ENCODE assay signal across 17 cellular contexts in the genomic region with DNA sequence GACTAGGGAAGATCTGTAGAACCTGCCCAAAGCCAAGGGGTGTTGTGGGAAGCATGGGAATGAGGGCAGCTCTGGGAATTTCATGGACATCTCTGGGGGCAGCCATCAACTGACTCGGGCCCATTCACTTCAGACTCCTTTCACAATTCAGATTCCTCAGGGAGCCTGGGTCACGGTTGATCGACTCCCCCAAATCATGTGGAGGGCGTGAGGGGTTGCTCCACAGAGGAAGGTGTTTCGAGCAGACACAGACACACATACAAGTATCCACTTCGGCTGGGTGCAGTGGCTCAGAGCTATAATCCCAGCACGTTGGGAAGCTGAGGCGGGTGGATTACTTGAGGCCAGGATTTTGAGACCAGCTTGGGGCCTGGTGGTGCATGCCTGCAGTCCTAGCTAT. TPM values are rescaled to one million over a fixed set of nuclear protein-coding genes. Genes with fewer than 3 reads are reported as not detected.
A peak's percentile ranks its signal among the peaks of the same experiment; 100 is the strongest.
DNase-seq lines count a peak whose midpoint lies in the region; ATAC-seq and TF ChIP-seq lines count a peak whose summit lies in the region.
"Had no signal": no experiment of that assay in that cellular context is flagged by ENCODE, and none has a peak within 500 bp of the region (broad histone marks: within the 10 kb centered on the region; RNA-seq: fewer than 3 reads in every experiment).

No MANE protein-coding gene starts in this region.

- CTCF ChIA-PET in activated naive CD4-positive, alpha-beta T cell treated with anti-CD3 and anti-CD28 coated beads, Interleukin-2, amount 10 ng/mL, durations not matched to agents 7 days and 5 days (lab: Charles Lee) = interaction anchor here (0.8 to 1.9 kb wide), 4 partner anchors 16 to 39 kb away, joined by 3 to 5 read pairs (median 4); a partner anchor contains a TSS

- H3K9me3 Mint-ChIP-seq in activated naive CD4-positive, alpha-beta T cell treated with anti-CD3 and anti-CD28 coated beads, Interleukin-2, amount 10 ng/mL, durations not matched to agents 7 days and 5 days = no peaks in the 10 kb centered on the region
- no peaks in the 10 kb centered on the region for H3K9me3 Mint-ChIP-seq in endothelial cell (ENCODE audit: unreplicated experiment)
- H3K9me3 Mint-ChIP-seq in stimulated activated naive B cell treated with anti-CD40 and anti-IgM and Interleukin-4, amounts not matched to agents 10 μg/mL and 1 μg/mL and 100 μg/mL, for 72 hours = peaks cover 0 to 5% of the 10 kb centered on the region in 2 donors
- H3K9me3 Mint-ChIP-seq in activated T-helper 17 cell treated with anti-CD3 and anti-CD28 coated beads, Interleukin-2, amount 50 U/mL, for 72 hours = no peaks in the 10 kb centered on the region
- H3K9me3 Mint-ChIP-seq: CD4-positive, alpha-beta memory T cell had no signal

- H3K27me3 Mint-ChIP-seq in activated naive CD4-positive, alpha-beta T cell treated with anti-CD3 and anti-CD28 coated beads, Interleukin-2, amount 10 ng/mL, durations not matched to agents 7 days and 5 days = no peaks in the 10 kb centered on the region
- H3K27me3 Mint-ChIP-seq in endothelial cell (ENCODE audit: unreplicated experiment) = peaks cover 2% of the 10 kb centered on the region
- no peaks in the 10 kb centered on the region for H3K27me3 Mint-ChIP-seq in stimulated activated naive B cell treated with anti-CD40 and anti-IgM and Interleukin-4, amounts not matched to agents 10 μg/mL and 1 μg/mL and 100 μg/mL, for 72 hours
- H3K27me3 Mint-ChIP-seq in activated T-helper 17 cell treated with anti-CD3 and anti-CD28 coated beads, Interleukin-2, amount 50 U/mL, for 72 hours = no peaks in the 10 kb centered on the region
- H3K27me3 Mint-ChIP-seq: B cell had no signal

- DNase-seq in NCI-H82 (lab: John Stamatoyannopoulos, UW) = peak; percentile 5
- DNase-seq in NCI-H82 treated with DMSO at 0.1 percent for 48 hours (lab: John Stamatoyannopoulos, UW; ENCODE audit: unreplicated experiment) = no peak
- no peak for DNase-seq in activated naive CD4-positive, alpha-beta T cell treated with anti-CD3 and anti-CD28 coated beads, Interleukin-2, amount 10 ng/mL, durations not matched to agents 7 days and 5 days
- DNase-seq in activated naive CD4-positive, alpha-beta T cell treated with Interleukin-2 at 50 U/mL for 16 hours = no peak
- DNase-seq in endothelial cell (ENCODE audit: low spot score) = no peak
- no peak for DNase-seq in stimulated activated naive B cell treated with anti-CD40 and anti-IgM and Interleukin-4, amounts not matched to agents 10 μg/mL and 1 μg/mL and 100 μg/mL, for 72 hours
- DNase-seq: Calu3; CD4-positive, alpha-beta memory T cell; NCI-H1105 treated with DMSO at 0.1 percent for 48 hours; NCI-H1694 had no signal

- no peak for ATAC-seq in stimulated activated naive B cell treated with anti-CD40 and anti-IgM and Interleukin-4, amounts not matched to agents 10 μg/mL and 1 μg/mL and 100 μg/mL, for 72 hours (replicated peaks)
- ATAC-seq in activated T-helper 17 cell treated with anti-CD3 and anti-CD28 coated beads, Interleukin-2, amount 50 U/mL, for 72 hours (replicated peaks) = no peak
- ATAC-seq in GM19035 (IDR thresholded peaks at IDR 0.05; ENCODE audit: unreplicated experiment) = no peak
- ATAC-seq: HepG2 had no signal

- H3K4me1 Mint-ChIP-seq in activated naive CD4-positive, alpha-beta T cell treated with anti-CD3 and anti-CD28 coated beads, Interleukin-2, amount 10 ng/mL, durations not matched to agents 7 days and 5 days = peaks cover 46% of the 10 kb centered on the region
- H3K4me1 Mint-ChIP-seq in endothelial cell (ENCODE audit: unreplicated experiment) = peaks cover 41% of the 10 kb centered on the region
- peaks cover 11 to 31% of the 10 kb centered on the region in 2 donors for H3K4me1 Mint-ChIP-seq in stimulated activated naive B cell treated with anti-CD40 and anti-IgM and Interleukin-4, amounts not matched to agents 10 μg/mL and 1 μg/mL and 100 μg/mL, for 72 hours
- peaks cover 10% of the 10 kb centered on the region for H3K4me1 Mint-ChIP-seq in activated T-helper 17 cell treated with anti-CD3 and anti-CD28 coated beads, Interleukin-2, amount 50 U/mL, for 72 hours

- H3K36me3 Mint-ChIP-seq in activated naive CD4-positive, alpha-beta T cell treated with anti-CD3 and anti-CD28 coated beads, Interleukin-2, amount 10 ng/mL, durations not matched to agents 7 days and 5 days = peaks cover 27% of the 10 kb centered on the region
- H3K36me3 Mint-ChIP-seq in endothelial cell (ENCODE audit: low read depth, unreplicated experiment) = peaks cover 35% of the 10 kb centered on the region
- H3K36me3 Mint-ChIP-seq in stimulated activated naive B cell treated with anti-CD40 and anti-IgM and Interleukin-4, amounts not matched to agents 10 μg/mL and 1 μg/mL and 100 μg/mL, for 72 hours = peaks cover 4 to 13% of the 10 kb centered on the region in 2 donors
- H3K36me3 Mint-ChIP-seq in activated T-helper 17 cell treated with anti-CD3 and anti-CD28 coated beads, Interleukin-2, amount 50 U/mL, for 72 hours (ENCODE audit: low read depth) = peaks cover 18% of the 10 kb centered on the region

- peak overlapping the region; percentile 60 for H3K27ac Mint-ChIP-seq in activated naive CD4-positive, alpha-beta T cell treated with anti-CD3 and anti-CD28 coated beads, Interleukin-2, amount 10 ng/mL, durations not matched to agents 7 days and 5 days
- peak overlapping the region; percentile 89 for H3K27ac Mint-ChIP-seq in endothelial cell (ENCODE audit: unreplicated experiment)
- peak overlapping the region; percentile 37 for H3K27ac Mint-ChIP-seq in stimulated activated naive B cell treated with anti-CD40 and anti-IgM and Interleukin-4, amounts not matched to agents 10 μg/mL and 1 μg/mL and 100 μg/mL, for 72 hours
- H3K27ac Mint-ChIP-seq in activated T-helper 17 cell treated with anti-CD3 and anti-CD28 coated beads, Interleukin-2, amount 50 U/mL, for 72 hours = no peak overlapping the region

- TF ChIP-seq CTCF in endothelial cell (IDR thresholded peaks at IDR 0.05; ENCODE audit: unreplicated experiment) = no peak

- no peak overlapping the region for H3K4me3 Mint-ChIP-seq in activated naive CD4-positive, alpha-beta T cell treated with anti-CD3 and anti-CD28 coated beads, Interleukin-2, amount 10 ng/mL, durations not matched to agents 7 days and 5 days
- peak overlapping the region; percentile 78 for H3K4me3 Mint-ChIP-seq in endothelial cell (ENCODE audit: unreplicated experiment)
- no peak overlapping the region for H3K4me3 Mint-ChIP-seq in stimulated activated naive B cell treated with anti-CD40 and anti-IgM and Interleukin-4, amounts not matched to agents 10 μg/mL and 1 μg/mL and 100 μg/mL, for 72 hours
- H3K4me3 Mint-ChIP-seq in activated T-helper 17 cell treated with anti-CD3 and anti-CD28 coated beads, Interleukin-2, amount 50 U/mL, for 72 hours = no peak overlapping the region

RNA-seq across cellular contexts. Expression of a gene that starts 15.7 kb away (rescaled TPM):
- 140 TPM for total RNA-seq in endothelial cell (ENCODE audit: unreplicated experiment)
- 10 to 100 TPM in 1 of 2 donors, 1 to 10 TPM in 1; 9.5 to 12.6 TPM for total RNA-seq in activated T-helper 17 cell treated with anti-CD3 and anti-CD28 coated beads, Interleukin-2, amount 50 U/mL, for 72 hours

RNA-seq across cellular contexts. Expression of a gene that starts 39.7 kb away (rescaled TPM):
- 47.2 TPM for total RNA-seq in endothelial cell (ENCODE audit: unreplicated experiment)
- total RNA-seq in activated T-helper 17 cell treated with anti-CD3 and anti-CD28 coated beads, Interleukin-2, amount 50 U/mL, for 72 hours = 10 to 100 TPM; 51.2 to 92.8 TPM

RNA-seq across cellular contexts. Expression of a gene that starts 57.2 kb away (rescaled TPM):
- not detected for total RNA-seq in endothelial cell (ENCODE audit: unreplicated experiment)
- total RNA-seq in activated T-helper 17 cell treated with anti-CD3 and anti-CD28 coated beads, Interleukin-2, amount 50 U/mL, for 72 hours = not detected
- total RNA-seq: B cell; Calu3; CD4-positive, alpha-beta memory T cell; HepG2; NCI-H460; OCI-LY7; Right ventricle myocardium inferior had no signal

Comparison
In these comparisons a context has a peak if more than half of its experiments do, and no peak if none do; other contexts are left out.
1. RNA of a gene that starts 15.7 kb away (total RNA-seq): 140 TPM in endothelial cell (single experiment); 9.5 to 12.6 TPM in activated T-helper 17 cell treated with anti-CD3 and anti-CD28 coated beads, Interleukin-2, amount 50 U/mL, for 72 hours; every median in the first group is over 10 times any median in the second.